34 cellular contexts compared by ENCODE assay signal in the genomic region with DNA sequence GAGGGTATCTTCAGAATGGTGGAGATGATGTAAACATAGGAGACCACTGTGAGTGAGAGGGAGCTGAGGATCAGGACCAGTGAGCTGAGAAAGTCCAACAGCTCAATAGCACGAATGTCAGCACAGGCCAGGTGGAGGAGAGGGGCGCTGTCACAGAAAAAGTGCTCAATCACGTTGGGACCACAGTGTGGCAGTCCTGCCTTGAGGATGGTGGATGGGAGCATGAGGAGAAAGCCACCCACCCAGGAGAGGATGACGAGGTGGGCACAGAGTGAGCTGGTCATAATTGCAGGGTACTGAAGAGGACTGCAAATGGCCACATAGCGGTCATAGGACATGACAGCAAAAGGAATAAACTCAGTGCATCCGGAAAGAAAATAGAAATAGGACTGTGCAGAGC. TPM values are rescaled to one million over a fixed set of nuclear protein-coding genes. Genes with fewer than 3 reads are reported as not detected.
"Had no signal": no experiment of that assay in that cellular context is flagged by ENCODE, and none has a peak within 500 bp of the region (broad histone marks: within the 10 kb centered on the region; RNA-seq: fewer than 3 reads in every experiment).

No MANE protein-coding gene starts in this region.

- DNase-seq: activated CD4-positive, alpha-beta memory T cell treated with anti-CD3 and anti-CD28 coated beads, Interleukin-2, amount 10 ng/mL, durations not matched to agents 7 days and 5 days; activated CD4-positive, alpha-beta T cell treated with anti-CD3 and anti-CD28 coated beads for 1 hour; activated CD4-positive, alpha-beta T cell treated with anti-CD3 and anti-CD28 coated beads, Interleukin-2, amount 10 ng/mL, durations not matched to agents 7 days and 5 days; activated naive CD8-positive, alpha-beta T cell treated with anti-CD3 and anti-CD28 coated beads, Interleukin-2, amount 50 U/mL, for 24 hours; activated T-cell treated with anti-CD3 and anti-CD28 coated beads, Interleukin-2, amount 50 U/mL, for 48 hours; amygdala; central memory CD4-positive, alpha-beta T cell; esophagus squamous epithelium; glutamatergic neuron; islet precursor cell; left ventricle myocardium superior; naive B cell; nephron progenitor cell; stimulated activated CD4-positive, alpha-beta T cell treated with anti-CD3 and anti-CD28 coated beads, Interleukin-12 subunit alpha, Interleukin-12 subunit beta, amount 100 ng/mL, for 4 hours; stimulated activated CD4-positive, alpha-beta T cell treated with anti-CD3 and anti-CD28 coated beads, Interleukin-4, amount 100 ng/mL, for 24 hours; stimulated activated naive CD8-positive, alpha-beta T cell treated with anti-CD3 and anti-CD28 coated beads, Interleukin-15, amount 100 ng/mL, for 72 hours; substantia nigra; T-helper 17 cell; T1000; thyroid gland; upper lobe of right lung had no signal

- H3K4me1 Mint-ChIP-seq: activated CD4-positive, alpha-beta memory T cell treated with anti-CD3 and anti-CD28 coated beads, Interleukin-2, amount 10 ng/mL, durations not matched to agents 7 days and 5 days; activated CD4-positive, alpha-beta T cell treated with anti-CD3 and anti-CD28 coated beads, Interleukin-2, amount 10 ng/mL, durations not matched to agents 7 days and 5 days; activated naive CD4-positive, alpha-beta T cell treated with anti-CD3 and anti-CD28 coated beads, Interleukin-2, amount 50 U/mL, for 24 hours; activated naive CD8-positive, alpha-beta T cell treated with anti-CD3 and anti-CD28 coated beads, Interleukin-2, amount 50 U/mL, for 24 hours; mesothelial cell of epicardium; naive B cell; nephron progenitor cell; stimulated activated memory B cell treated with anti-CD40 and anti-IgM and Interleukin-4, amounts not matched to agents 10 μg/mL and 1 μg/mL and 100 μg/mL, for 72 hours; stimulated activated naive CD8-positive, alpha-beta T cell treated with anti-CD3 and anti-CD28 coated beads, Interleukin-15, amount 100 ng/mL, for 72 hours; T-helper 17 cell had no signal

- H3K4me1 ChIP-seq: breast epithelium, esophagus squamous epithelium, upper lobe of right lung had no signal

- H3K27me3 ChIP-seq: breast epithelium, esophagus squamous epithelium, neutrophil, thyroid gland, upper lobe of right lung had no signal

- H3K4me3 ChIP-seq: breast epithelium, esophagus squamous epithelium, skin epidermis, thyroid gland, upper lobe of right lung had no signal

- H3K9me3 ChIP-seq: breast epithelium, esophagus squamous epithelium, neutrophil, thyroid gland, upper lobe of right lung had no signal

- H3K27ac ChIP-seq: breast epithelium, esophagus squamous epithelium, neutrophil, skin epidermis, thyroid gland, upper lobe of right lung had no signal

- H3K36me3 Mint-ChIP-seq: activated naive CD4-positive, alpha-beta T cell treated with anti-CD3 and anti-CD28 coated beads, Interleukin-2, amount 50 U/mL, for 24 hours; mesothelial cell of epicardium; naive B cell; stimulated activated memory B cell treated with anti-CD40 and anti-IgM and Interleukin-4, amounts not matched to agents 10 μg/mL and 1 μg/mL and 100 μg/mL, for 72 hours had no signal

- H3K36me3 ChIP-seq: breast epithelium, esophagus squamous epithelium, neutrophil, thyroid gland, upper lobe of right lung had no signal

- H3K4me3 Mint-ChIP-seq: activated CD4-positive, alpha-beta memory T cell treated with anti-CD3 and anti-CD28 coated beads, Interleukin-2, amount 10 ng/mL, durations not matched to agents 7 days and 5 days; activated CD4-positive, alpha-beta T cell treated with anti-CD3 and anti-CD28 coated beads, Interleukin-2, amount 10 ng/mL, durations not matched to agents 7 days and 5 days; activated naive CD4-positive, alpha-beta T cell treated with anti-CD3 and anti-CD28 coated beads, Interleukin-2, amount 50 U/mL, for 24 hours; activated naive CD8-positive, alpha-beta T cell treated with anti-CD3 and anti-CD28 coated beads, Interleukin-2, amount 50 U/mL, for 24 hours; mesothelial cell of epicardium; naive B cell; nephron progenitor cell; stimulated activated memory B cell treated with anti-CD40 and anti-IgM and Interleukin-4, amounts not matched to agents 10 μg/mL and 1 μg/mL and 100 μg/mL, for 72 hours; stimulated activated naive CD8-positive, alpha-beta T cell treated with anti-CD3 and anti-CD28 coated beads, Interleukin-15, amount 100 ng/mL, for 72 hours; T-helper 17 cell had no signal

- H3K27ac Mint-ChIP-seq: activated CD4-positive, alpha-beta memory T cell treated with anti-CD3 and anti-CD28 coated beads, Interleukin-2, amount 10 ng/mL, durations not matched to agents 7 days and 5 days; activated CD4-positive, alpha-beta T cell treated with anti-CD3 and anti-CD28 coated beads, Interleukin-2, amount 10 ng/mL, durations not matched to agents 7 days and 5 days; activated naive CD4-positive, alpha-beta T cell treated with anti-CD3 and anti-CD28 coated beads, Interleukin-2, amount 50 U/mL, for 24 hours; activated naive CD8-positive, alpha-beta T cell treated with anti-CD3 and anti-CD28 coated beads, Interleukin-2, amount 50 U/mL, for 24 hours; activated T-helper 2 cell treated with anti-CD3 and anti-CD28 coated beads, Interferon-gamma antibody, Interleukin-2, Interleukin-4, amounts not matched to agents 10 μg/mL and 5 μg/mL and 100 μg/mL, durations not matched to agents 14 hours and 24 hours and 36 hours; mesothelial cell of epicardium; naive B cell; nephron progenitor cell; progenitor cell of endocrine pancreas; stimulated activated memory B cell treated with anti-CD40 and anti-IgM and Interleukin-4, amounts not matched to agents 10 μg/mL and 1 μg/mL and 100 μg/mL, for 72 hours; stimulated activated naive CD8-positive, alpha-beta T cell treated with anti-CD3 and anti-CD28 coated beads, Interleukin-15, amount 100 ng/mL, for 72 hours; T-helper 17 cell had no signal

- H3K9me3 Mint-ChIP-seq: activated CD4-positive, alpha-beta memory T cell treated with anti-CD3 and anti-CD28 coated beads, Interleukin-2, amount 10 ng/mL, durations not matched to agents 7 days and 5 days; activated CD4-positive, alpha-beta T cell treated with anti-CD3 and anti-CD28 coated beads, Interleukin-2, amount 10 ng/mL, durations not matched to agents 7 days and 5 days; activated naive CD4-positive, alpha-beta T cell treated with anti-CD3 and anti-CD28 coated beads, Interleukin-2, amount 50 U/mL, for 24 hours; activated naive CD8-positive, alpha-beta T cell treated with anti-CD3 and anti-CD28 coated beads, Interleukin-2, amount 50 U/mL, for 24 hours; activated T-helper 2 cell treated with anti-CD3 and anti-CD28 coated beads, Interferon-gamma antibody, Interleukin-2, Interleukin-4, amounts not matched to agents 10 μg/mL and 5 μg/mL and 100 μg/mL, durations not matched to agents 14 hours and 24 hours and 36 hours; naive B cell; stimulated activated memory B cell treated with anti-CD40 and anti-IgM and Interleukin-4, amounts not matched to agents 10 μg/mL and 1 μg/mL and 100 μg/mL, for 72 hours; stimulated activated naive CD8-positive, alpha-beta T cell treated with anti-CD3 and anti-CD28 coated beads, Interleukin-15, amount 100 ng/mL, for 72 hours had no signal

- FAIRE-seq: frontal cortex had no signal

- H3K27me3 Mint-ChIP-seq: activated CD4-positive, alpha-beta memory T cell treated with anti-CD3 and anti-CD28 coated beads, Interleukin-2, amount 10 ng/mL, durations not matched to agents 7 days and 5 days; activated CD4-positive, alpha-beta T cell treated with anti-CD3 and anti-CD28 coated beads, Interleukin-2, amount 10 ng/mL, durations not matched to agents 7 days and 5 days; activated naive CD4-positive, alpha-beta T cell treated with anti-CD3 and anti-CD28 coated beads, Interleukin-2, amount 50 U/mL, for 24 hours; activated naive CD8-positive, alpha-beta T cell treated with anti-CD3 and anti-CD28 coated beads, Interleukin-2, amount 50 U/mL, for 24 hours; progenitor cell of endocrine pancreas; stimulated activated memory B cell treated with anti-CD40 and anti-IgM and Interleukin-4, amounts not matched to agents 10 μg/mL and 1 μg/mL and 100 μg/mL, for 72 hours had no signal

RNA-seq across cellular contexts. Expression of a gene that starts 8.1 kb away (rescaled TPM):
- total RNA-seq: activated CD4-positive, alpha-beta memory T cell treated with anti-CD3 and anti-CD28 coated beads, Interleukin-2, amount 10 ng/mL, durations not matched to agents 7 days and 5 days; activated CD4-positive, alpha-beta T cell treated with anti-CD3 and anti-CD28 coated beads, Interleukin-2, amount 10 ng/mL, durations not matched to agents 7 days and 5 days; activated T-helper 2 cell treated with anti-CD3 and anti-CD28 coated beads, Interferon-gamma antibody, Interleukin-2, Interleukin-4, amounts not matched to agents 10 μg/mL and 5 μg/mL and 100 μg/mL, durations not matched to agents 14 hours and 24 hours and 36 hours; breast epithelium; esophagus squamous epithelium; frontal cortex; left ventricle myocardium superior; lung microvascular endothelial cell; mesothelial cell of epicardium; osteocyte; progenitor cell of endocrine pancreas; renal cortical epithelial cell; sciatic nerve; upper lobe of right lung had no signal

RNA-seq across cellular contexts. Expression of a gene that starts 9.7 kb away (rescaled TPM):
- total RNA-seq: activated CD4-positive, alpha-beta memory T cell treated with anti-CD3 and anti-CD28 coated beads, Interleukin-2, amount 10 ng/mL, durations not matched to agents 7 days and 5 days; activated CD4-positive, alpha-beta T cell treated with anti-CD3 and anti-CD28 coated beads, Interleukin-2, amount 10 ng/mL, durations not matched to agents 7 days and 5 days; activated T-helper 2 cell treated with anti-CD3 and anti-CD28 coated beads, Interferon-gamma antibody, Interleukin-2, Interleukin-4, amounts not matched to agents 10 μg/mL and 5 μg/mL and 100 μg/mL, durations not matched to agents 14 hours and 24 hours and 36 hours; breast epithelium; esophagus squamous epithelium; frontal cortex; left ventricle myocardium superior; lung microvascular endothelial cell; mesothelial cell of epicardium; osteocyte; progenitor cell of endocrine pancreas; renal cortical epithelial cell; sciatic nerve; T-helper 17 cell; thyroid gland; upper lobe of right lung had no signal
